ENCODE assay signal across 15 cellular contexts in the genomic region with DNA sequence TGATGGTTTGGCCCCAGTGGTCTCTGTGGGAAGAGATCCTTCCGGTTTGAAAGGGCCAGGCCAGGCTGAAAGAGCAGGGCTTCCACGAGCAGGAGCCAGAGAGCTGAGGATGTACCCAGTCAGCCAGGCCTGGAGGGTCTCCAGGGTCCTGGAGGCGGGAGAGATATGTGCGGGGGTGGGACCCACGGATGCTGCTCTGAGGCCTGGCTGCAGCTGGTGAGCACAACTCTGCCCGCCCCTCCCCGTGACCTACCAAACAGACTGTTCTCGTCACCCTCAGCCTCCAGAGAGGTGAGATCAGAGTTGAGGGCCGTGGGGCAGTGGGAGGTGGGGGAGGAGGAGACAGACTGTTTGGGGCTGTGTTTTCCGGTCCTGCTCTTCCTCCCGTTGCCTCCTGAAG. TPM values are rescaled to one million over a fixed set of nuclear protein-coding genes. Genes with fewer than 3 reads are reported as not detected.
DNase-seq lines count a peak whose midpoint lies in the region; ATAC-seq and TF ChIP-seq lines count a peak whose summit lies in the region.
"Had no signal": no experiment of that assay in that cellular context is flagged by ENCODE, and none has a peak within 500 bp of the region (broad histone marks: within the 10 kb centered on the region; RNA-seq: fewer than 3 reads in every experiment).

No MANE protein-coding gene starts in this region.

- no peaks in the 10 kb centered on the region for H3K9me3 ChIP-seq in uterus
- H3K9me3 ChIP-seq in endodermal cell (ENCODE audit: control insufficient read depth, low read length) = no peaks in the 10 kb centered on the region

- H3K9me3 Mint-ChIP-seq in nephron (no peaks in the 10 kb centered on the region), endodermal cell (no peaks in the 10 kb centered on the region)
- H3K9me3 Mint-ChIP-seq: activated naive CD8-positive, alpha-beta T cell treated with anti-CD3 and anti-CD28 coated beads for 36 hours; HFFc6; natural killer cell had no signal

- DNase-seq in NB4 (ENCODE audit: low read depth) (peak; percentile 84), fibroblast of the conjunctiva (ENCODE audit: low read depth) (peak; percentile 63), uterus (peak; percentile 94 to 96), endodermal cell (no peak), dermis blood vessel endothelial cell (no peak)
- DNase-seq: activated CD8-positive, alpha-beta memory T cell treated with anti-CD3 and anti-CD28 coated beads for 24 hours; activated naive CD8-positive, alpha-beta T cell treated with anti-CD3 and anti-CD28 coated beads for 36 hours; DMS 273 treated with DMSO at 0.1 percent for 48 hours; effector memory CD4-positive, alpha-beta T cell; HFFc6; natural killer cell; NCI-H2171 had no signal

- H3K36me3 ChIP-seq in uterus = no peaks in the 10 kb centered on the region
- H3K36me3 ChIP-seq in endodermal cell (ENCODE audit: control insufficient read depth, insufficient read depth, low read length) = no peaks in the 10 kb centered on the region

- H3K27me3 Mint-ChIP-seq in nephron (ENCODE audit: low read depth) (peaks cover 7% of the 10 kb centered on the region), endodermal cell (ENCODE audit: insufficient read depth) (peaks cover 28% of the 10 kb centered on the region)
- H3K27me3 Mint-ChIP-seq: activated naive CD8-positive, alpha-beta T cell treated with anti-CD3 and anti-CD28 coated beads for 36 hours had no signal

- no peak overlapping the region for H3K9ac ChIP-seq in endodermal cell (ENCODE audit: extremely low read depth, low read length, poor library complexity, severe bottlenecking)
- H3K9ac ChIP-seq: KMS-11 had no signal

- WGBS in endodermal cell (ENCODE audit: insufficient coverage in 1 of 2, insufficient read length in 1 of 2), 2 experiments = 88 to 93% methylated on average over 3 to 11 of the region's 11 CpGs

- H3K27me3 ChIP-seq in uterus (no peaks in the 10 kb centered on the region), endodermal cell (ENCODE audit: control insufficient read depth, insufficient read depth, low read length, poor library complexity, severe bottlenecking) (no peaks in the 10 kb centered on the region)

- intact Hi-C loops in uterus (cut with DNase I; ENCODE audit: low total_unique reads) = no loop called here

- peak overlapping the region; percentile 34 for H3K4me3 ChIP-seq in NB4 (ENCODE audit: low read depth, low read length)
- no peak overlapping the region for H3K4me3 ChIP-seq in uterus
- no peak overlapping the region for H3K4me3 ChIP-seq in endodermal cell (ENCODE audit: low read length)

- H3K27ac Mint-ChIP-seq in nephron (peak overlapping the region; percentile 76 to 87 (median 84)), endodermal cell (no peak overlapping the region)
- H3K27ac Mint-ChIP-seq: activated naive CD8-positive, alpha-beta T cell treated with anti-CD3 and anti-CD28 coated beads for 36 hours; HFFc6; natural killer cell had no signal

- H3K4me1 ChIP-seq in uterus = peaks cover 21 to 28% of the 10 kb centered on the region in 2 donors
- peaks cover 6% of the 10 kb centered on the region for H3K4me1 ChIP-seq in endodermal cell (ENCODE audit: control insufficient read depth, insufficient read depth, low read length)

- H3K4me1 Mint-ChIP-seq in nephron = peaks cover 59% of the 10 kb centered on the region
- H3K4me1 Mint-ChIP-seq in endodermal cell = peaks cover 13% of the 10 kb centered on the region
- H3K4me1 Mint-ChIP-seq: natural killer cell had no signal

- H3K27ac ChIP-seq in uterus (peak overlapping the region; percentile 72 to 93), endodermal cell (ENCODE audit: low read depth, low read length) (no peak overlapping the region)
- H3K27ac ChIP-seq: KMS-11 had no signal

- no peaks in the 10 kb centered on the region for H3K36me3 Mint-ChIP-seq in nephron (ENCODE audit: low read depth)
- peaks cover 7% of the 10 kb centered on the region for H3K36me3 Mint-ChIP-seq in endodermal cell (ENCODE audit: low read depth)
- H3K36me3 Mint-ChIP-seq: natural killer cell had no signal

- no peak for TF ChIP-seq CTCF in NB4 (IDR thresholded peaks at IDR 0.05; ENCODE audit: low read depth, low read length)
- TF ChIP-seq CTCF in nephron (IDR thresholded peaks at IDR 0.05; ENCODE audit: unreplicated experiment in 3 of 3) = no peak
- TF ChIP-seq CTCF in uterus (IDR thresholded peaks at IDR 0.05) = peak; percentile 23 to 54 (median 42)
- no peak for TF ChIP-seq CTCF in endodermal cell (conservative IDR thresholded peaks at IDR 0.05)

- ATAC-seq in GM18520 (IDR thresholded peaks at IDR 0.05; ENCODE audit: unreplicated experiment) = no peak

- peak overlapping the region in 1 of 3 experiments; percentile 41 for H3K4me3 Mint-ChIP-seq in nephron
- no peak overlapping the region for H3K4me3 Mint-ChIP-seq in endodermal cell
- H3K4me3 Mint-ChIP-seq: activated naive CD8-positive, alpha-beta T cell treated with anti-CD3 and anti-CD28 coated beads for 36 hours; HFFc6; natural killer cell had no signal

- TF ChIP-seq POLR2A in NB4 (IDR thresholded peaks at IDR 0.05; ENCODE audit: extremely low read depth, insufficient read length) = no peak
- TF ChIP-seq POLR2A in uterus (IDR thresholded peaks at IDR 0.05) = no peak

RNA-seq across cellular contexts. Expression of gene TRIOBP, which starts 42.2 kb away (rescaled TPM):
- total RNA-seq in uterus = 100 to 1,000 TPM in 3 of 4 donors, 10 to 100 TPM in 1; 56.2 to 177 (median 127) TPM
- total RNA-seq in endodermal cell = 10 to 100 TPM; 74.7 to 82.2 TPM
- polyA plus RNA-seq in endodermal cell (2013, experiment 1 of 2) = 48.8 TPM
- polyA plus RNA-seq in endodermal cell (2013, experiment 2 of 2) = 50.9 TPM
- 165 and 227 TPM in 2 replicates for total RNA-seq in dermis blood vessel endothelial cell

RNA-seq across cellular contexts. Expression of gene NOL12, which starts 52.9 kb away (rescaled TPM):
- total RNA-seq in uterus = 10 to 100 TPM; 11.8 to 74.3 (median 20.9) TPM
- 10 to 100 TPM; 21.9 to 26.8 TPM for total RNA-seq in endodermal cell
- polyA plus RNA-seq in endodermal cell (2013, experiment 1 of 2) = 28.1 TPM
- 24.4 TPM for polyA plus RNA-seq in endodermal cell (2013, experiment 2 of 2)
- total RNA-seq in dermis blood vessel endothelial cell = 22.9 and 23.1 TPM in 2 replicates

Comparison
In these comparisons a context has a peak if more than half of its experiments do, and no peak if none do; other contexts are left out.
1. DNase-seq: peak in NB4 (single experiment), fibroblast of the conjunctiva (single experiment) and uterus (2 of 2); none in endodermal cell (single experiment) and dermis blood vessel endothelial cell (single experiment).
2. CTCF ChIP-seq: peak in uterus (4 of 4); none in NB4 (single experiment), nephron (0 of 3) and endodermal cell (single experiment).